Comparison of ENCODE assay signal across 2 cellular contexts in the genomic region with DNA sequence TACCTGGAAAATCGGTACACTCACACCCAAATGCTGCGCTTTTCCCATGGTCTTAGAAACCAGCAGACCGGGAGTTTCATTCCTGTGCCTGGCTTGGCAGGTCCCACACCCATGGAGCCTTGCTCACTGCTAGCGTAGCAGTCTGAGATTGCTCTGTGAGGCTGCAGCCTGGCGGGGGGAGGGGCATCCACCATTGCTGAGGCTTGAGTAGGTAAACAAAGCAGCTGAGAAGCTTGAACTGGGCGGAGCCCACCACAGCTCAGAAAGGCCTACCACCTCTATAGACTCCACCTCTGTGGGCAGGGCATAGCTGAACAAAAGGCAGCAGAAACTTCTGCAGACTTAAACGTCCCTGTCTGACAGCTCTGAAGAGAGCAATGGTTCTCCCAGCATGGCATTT.
TF ChIP-seq lines count a peak whose summit lies in the region.
"Not testable (repeated sequence)": the region's sequence is repeated elsewhere in the genome, so short reads cannot be mapped to it uniquely, and the experiment has no call there.

No MANE protein-coding gene starts in this region.

TF ChIP-seq in H1, 55 proteins besides CTCF, POLR2A, EP300 and RAD21:
- TF ChIP-seq ASH2L (IDR thresholded peaks at IDR 0.05; ENCODE audit: low read length) (peak; percentile 50), RBBP5 (IDR thresholded peaks at IDR 0.05; ENCODE audit: borderline replicate concordance, low read depth, low read length) (peak; percentile 61; the same call in 1 of the 2 replicates)

TF ChIP-seq in HepG2, 621 proteins besides CTCF, POLR2A, EP300 and RAD21:
- TF ChIP-seq ZNF281 (CRISPR knock-in tag; IDR thresholded peaks at IDR 0.05; ENCODE audit: borderline replicate concordance) (peak; percentile 26; the same call in 1 of the 2 replicates), FOXA1 (CRISPR knock-in tag; IDR thresholded peaks at IDR 0.05) (0 out of 2 replicates have a peak, but pooled peaks have one; percentile 20)
- TF ChIP-seq FOXA1 (IDR thresholded peaks at IDR 0.05), result not testable (repeated sequence)
